ENCODE assay signal across 1 cellular context in genomic region chr1:234683856-234684632, GRCh38.
A peak's percentile ranks its signal among the peaks of the same experiment; 100 is the strongest.
TF ChIP-seq lines count a peak whose summit lies in the region.

No MANE protein-coding gene starts in this region.

TF ChIP-seq in HepG2, 621 proteins besides CTCF, POLR2A, EP300 and RAD21 (continued from another document and continues in another):
- TF ChIP-seq NR0B2 (CRISPR knock-in tag; IDR thresholded peaks at IDR 0.05), result no peak
- TF ChIP-seq ETV5 (CRISPR knock-in tag; IDR thresholded peaks at IDR 0.05; ENCODE audit: borderline replicate concordance), result peak; percentile 87
- TF ChIP-seq POLR2G (IDR thresholded peaks at IDR 0.05; ENCODE audit: low read depth, low read length), result peak; percentile 32; the same call in 1 of the 2 replicates
- TF ChIP-seq ISX (CRISPR knock-in tag; conservative IDR thresholded peaks at IDR 0.05), result no peak
- TF ChIP-seq KDM2A (CRISPR knock-in tag; IDR thresholded peaks at IDR 0.05; ENCODE audit: borderline replicate concordance, low read depth), result peak; percentile 61; the same call in 1 of the 2 replicates
- TF ChIP-seq ZNF704 (CRISPR knock-in tag; IDR thresholded peaks at IDR 0.05; ENCODE audit: borderline replicate concordance), result no peak
- TF ChIP-seq ONECUT2 (CRISPR knock-in tag; IDR thresholded peaks at IDR 0.05), result no peak
- no peak for TF ChIP-seq IRF1 (CRISPR knock-in tag; IDR thresholded peaks at IDR 0.05; ENCODE audit: low read depth)
- TF ChIP-seq NAIF1 (CRISPR knock-in tag; IDR thresholded peaks at IDR 0.05; ENCODE audit: borderline replicate concordance), result no peak
- TF ChIP-seq MAFF (IDR thresholded peaks at IDR 0.05; ENCODE audit: low read depth, low read length), result no peak
- peak; percentile 60 for TF ChIP-seq GFI1 (CRISPR knock-in tag; IDR thresholded peaks at IDR 0.05; ENCODE audit: borderline replicate concordance)
- no peak for TF ChIP-seq ZFP62 (CRISPR knock-in tag; IDR thresholded peaks at IDR 0.05)
- TF ChIP-seq MEF2D (CRISPR knock-in tag; IDR thresholded peaks at IDR 0.05), result peak; percentile 68; the same call in 1 of the 2 replicates
- TF ChIP-seq HMGXB4 (CRISPR knock-in tag; IDR thresholded peaks at IDR 0.05; ENCODE audit: borderline replicate concordance in 1 of 2, low read depth in 1 of 2), result peak in 1 of 2 experiments; percentile 53; a peak in 2 of 4 replicates
- TF ChIP-seq HDAC1 (CRISPR knock-in tag; IDR thresholded peaks at IDR 0.05), result peak; percentile 82; the same call in 1 of the 2 replicates
- no peak for TF ChIP-seq SRY (CRISPR knock-in tag; IDR thresholded peaks at IDR 0.05)
- peak; percentile 67; the same call in 1 of the 2 replicates for TF ChIP-seq ZNF605 (CRISPR knock-in tag; IDR thresholded peaks at IDR 0.05)
- no peak for TF ChIP-seq IKZF1 (IDR thresholded peaks at IDR 0.05)
- no peak for TF ChIP-seq NPAS2 (CRISPR knock-in tag; IDR thresholded peaks at IDR 0.05; ENCODE audit: borderline replicate concordance)
- no peak for TF ChIP-seq NFAT5 (CRISPR knock-in tag; IDR thresholded peaks at IDR 0.05)
- no peak for TF ChIP-seq ZNF256 (CRISPR knock-in tag; conservative IDR thresholded peaks at IDR 0.05)
- no peak for TF ChIP-seq RFX1 (IDR thresholded peaks at IDR 0.05)
- TF ChIP-seq SKI (IDR thresholded peaks at IDR 0.05; ENCODE audit: partially characterized antibody), result peak; percentile 45
- TF ChIP-seq MYC (CRISPR knock-in tag; IDR thresholded peaks at IDR 0.05; ENCODE audit: borderline replicate concordance), result peak; percentile 64; the same call in 1 of the 2 replicates
- TF ChIP-seq HOXA5 (CRISPR knock-in tag; IDR thresholded peaks at IDR 0.05), result peak; percentile 52; the same call in 1 of the 2 replicates
- TF ChIP-seq PCBP2 (optimal IDR thresholded peaks at IDR 0.05; ENCODE audit: low read depth, low read length, poor library complexity, severe bottlenecking), result no peak
- peak; percentile 98 for TF ChIP-seq TEAD3 (CRISPR knock-in tag; optimal IDR thresholded peaks at IDR 0.05; ENCODE audit: borderline replicate concordance)
- TF ChIP-seq SETDB1 (CRISPR knock-in tag; IDR thresholded peaks at IDR 0.05; ENCODE audit: borderline replicate concordance), result no peak
- TF ChIP-seq SNAPC5 (CRISPR knock-in tag; IDR thresholded peaks at IDR 0.05; ENCODE audit: borderline replicate concordance), result no peak
- TF ChIP-seq ZNF567 (CRISPR knock-in tag; IDR thresholded peaks at IDR 0.05; ENCODE audit: borderline replicate concordance), result no peak
- TF ChIP-seq RFXAP (CRISPR knock-in tag; IDR thresholded peaks at IDR 0.05; ENCODE audit: borderline replicate concordance), result peak; percentile 31; the same call in 1 of the 2 replicates
- TF ChIP-seq ZNF441 (CRISPR knock-in tag; IDR thresholded peaks at IDR 0.05; ENCODE audit: borderline replicate concordance), result no peak
- no peak for TF ChIP-seq SUZ12 (IDR thresholded peaks at IDR 0.05; ENCODE audit: low read depth, low read length)
- peak; percentile 87 for TF ChIP-seq ZNF792 (CRISPR knock-in tag; IDR thresholded peaks at IDR 0.05)
- TF ChIP-seq ARNTL (CRISPR knock-in tag; IDR thresholded peaks at IDR 0.05), result peak; percentile 60; the same call in 1 of the 2 replicates
- peak; percentile 95 for TF ChIP-seq ZNF644 (CRISPR knock-in tag; IDR thresholded peaks at IDR 0.05; ENCODE audit: low read depth)
- no peak for TF ChIP-seq TBP (CRISPR knock-in tag; IDR thresholded peaks at IDR 0.05)
- peak; percentile 83; the same call in 1 of the 2 replicates for TF ChIP-seq ZNF556 (CRISPR knock-in tag; IDR thresholded peaks at IDR 0.05; ENCODE audit: borderline replicate concordance)
- no peak for TF ChIP-seq ZIK1 (CRISPR knock-in tag; IDR thresholded peaks at IDR 0.05; ENCODE audit: borderline replicate concordance, low read depth)
- peak; percentile 68; the same call in 1 of the 2 replicates for TF ChIP-seq PATZ1 (CRISPR knock-in tag; IDR thresholded peaks at IDR 0.05)
- TF ChIP-seq ZNF878 (CRISPR knock-in tag; IDR thresholded peaks at IDR 0.05), result peak; percentile 42; the same call in 1 of the 2 replicates
- TF ChIP-seq AGO1 (IDR thresholded peaks at IDR 0.05; ENCODE audit: low read depth, low read length, poor library complexity, severe bottlenecking), result no peak
- peak; percentile 78; the same call in 1 of the 2 replicates for TF ChIP-seq RXRA (CRISPR knock-in tag; IDR thresholded peaks at IDR 0.05)
- TF ChIP-seq CCDC6 (CRISPR knock-in tag; IDR thresholded peaks at IDR 0.05), result peak; percentile 61; the same call in 1 of the 2 replicates
- peak; percentile 62; the same call in 1 of the 2 replicates for TF ChIP-seq SP5 (CRISPR knock-in tag; IDR thresholded peaks at IDR 0.05; ENCODE audit: borderline replicate concordance, low read depth)
- 0 out of 2 replicates have a peak, but pooled peaks have one; percentile 29 for TF ChIP-seq ZBTB7B (CRISPR knock-in tag; IDR thresholded peaks at IDR 0.05)
- peak; percentile 79 for TF ChIP-seq ZNF335 (CRISPR knock-in tag; IDR thresholded peaks at IDR 0.05)
- no peak for TF ChIP-seq CHD2 (IDR thresholded peaks at IDR 0.05; ENCODE audit: low read depth, low read length)
- TF ChIP-seq ATAD3A (CRISPR knock-in tag; IDR thresholded peaks at IDR 0.05), result no peak
- no peak for TF ChIP-seq GTF2F1 (IDR thresholded peaks at IDR 0.05; ENCODE audit: low read length)
- TF ChIP-seq ZNF552 (CRISPR knock-in tag; IDR thresholded peaks at IDR 0.05; ENCODE audit: borderline replicate concordance), result no peak
- TF ChIP-seq ZNF367 (CRISPR knock-in tag; IDR thresholded peaks at IDR 0.05; ENCODE audit: borderline replicate concordance), result no peak
- TF ChIP-seq ARID3A (IDR thresholded peaks at IDR 0.05; ENCODE audit: low read depth, low read length), result no peak
- TF ChIP-seq SNAPC2 (CRISPR knock-in tag; IDR thresholded peaks at IDR 0.05), result no peak
- peak; percentile 88 for TF ChIP-seq CHD4 (IDR thresholded peaks at IDR 0.05; ENCODE audit: borderline replicate concordance, low read length)
- TF ChIP-seq ZNF362 (CRISPR knock-in tag; IDR thresholded peaks at IDR 0.05; ENCODE audit: borderline replicate concordance), result peak; percentile 65; the same call in 1 of the 2 replicates
- TF ChIP-seq TGIF2 (CRISPR knock-in tag; IDR thresholded peaks at IDR 0.05), result 0 out of 2 replicates have a peak, but pooled peaks have one; percentile 58
- peak; percentile 64 for TF ChIP-seq TRIM24 (CRISPR knock-in tag; IDR thresholded peaks at IDR 0.05)
- no peak; the same call in 1 of the 2 replicates for TF ChIP-seq BRCA1 (CRISPR knock-in tag; IDR thresholded peaks at IDR 0.05)
